ENCODE assay signal across 17 cellular contexts in genomic region chr7:114715907-114716306, GRCh38.
A peak's percentile ranks its signal among the peaks of the same experiment; 100 is the strongest.
DNase-seq lines count a peak whose midpoint lies in the region; ATAC-seq and TF ChIP-seq lines count a peak whose summit lies in the region.
"Had no signal": no experiment of that assay in that cellular context is flagged by ENCODE, and none has a peak within 500 bp of the region (broad histone marks: within the 10 kb centered on the region; RNA-seq: fewer than 3 reads in every experiment).

No MANE protein-coding gene starts in this region.

- DNase-seq in activated CD4-positive, alpha-beta T cell treated with anti-CD3 and anti-CD28 coated beads for 48 hours = peak; percentile 4
- DNase-seq in activated CD4-positive, alpha-beta T cell treated with anti-CD3 and anti-CD28 coated beads for 1 hour = no peak
- DNase-seq in RPMI7951 (ENCODE audit: low read depth) = peak; percentile 36
- DNase-seq in fibroblast of the aortic adventitia (ENCODE audit: low read depth) = peak; percentile 30
- no peak for DNase-seq in left colon
- DNase-seq in naive thymus-derived CD8-positive, alpha-beta T cell = no peak
- DNase-seq: activated CD4-positive, alpha-beta T cell treated with anti-CD3 and anti-CD28 coated beads, Interleukin-2, amount 50 U/mL, for 1 hour; activated gamma-delta T cell treated with Interleukin-2 at 50 U/mL for 16 hours; CD8-positive, alpha-beta memory T cell; effector memory CD4-positive, alpha-beta T cell; NCI-H1092 treated with DMSO at 0.1 percent for 48 hours; pancreas had no signal

- POLR2A ChIA-PET in naive thymus-derived CD8-positive, alpha-beta T cell (lab: Charles Lee) = no interaction called here

- TF ChIP-seq CTCF in fibroblast of the aortic adventitia (IDR thresholded peaks at IDR 0.05; ENCODE audit: insufficient read depth, low read length) = no peak

- H3K36me3 Mint-ChIP-seq in naive thymus-derived CD8-positive, alpha-beta T cell = no peaks in the 10 kb centered on the region
- H3K36me3 Mint-ChIP-seq: CD8-positive, alpha-beta memory T cell had no signal

- ATAC-seq in HG02588 (IDR thresholded peaks at IDR 0.05; ENCODE audit: unreplicated experiment) (peak; percentile 59), left colon (no peak), HG03097 (IDR thresholded peaks at IDR 0.05; ENCODE audit: low FRiP score, unreplicated experiment) (no peak)
- ATAC-seq in naive thymus-derived CD8-positive, alpha-beta T cell = no peak
- ATAC-seq: Panc1, pancreas had no signal

- H3K27ac Mint-ChIP-seq in naive thymus-derived CD8-positive, alpha-beta T cell = no peak overlapping the region
- H3K27ac Mint-ChIP-seq: CD8-positive, alpha-beta memory T cell had no signal

- peaks cover 0 to 3% (median 0%) of the 10 kb centered on the region in 9 donors for H3K9me3 Mint-ChIP-seq in naive thymus-derived CD8-positive, alpha-beta T cell
- H3K9me3 Mint-ChIP-seq: CD8-positive, alpha-beta memory T cell had no signal

- intact Hi-C loops in left colon (cut with DNase I, micrococcal nuclease) = no loop called here

- no peak overlapping the region for H3K4me3 ChIP-seq in fibroblast of the aortic adventitia (ENCODE audit: low read depth, low read length)
- H3K4me3 ChIP-seq: cardiac muscle cell, pancreas, suprapubic skin had no signal

- no peak overlapping the region for H3K4me3 Mint-ChIP-seq in naive thymus-derived CD8-positive, alpha-beta T cell
- H3K4me3 Mint-ChIP-seq: CD8-positive, alpha-beta memory T cell had no signal

- H3K27me3 Mint-ChIP-seq in naive thymus-derived CD8-positive, alpha-beta T cell = peaks cover 2 to 8% (median 3%) of the 10 kb centered on the region in 5 donors

- no peaks in the 10 kb centered on the region for H3K4me1 Mint-ChIP-seq in naive thymus-derived CD8-positive, alpha-beta T cell
- H3K4me1 Mint-ChIP-seq: CD8-positive, alpha-beta memory T cell had no signal

Comparison
In these comparisons a context has a peak if more than half of its experiments do, and no peak if none do; other contexts are left out.
1. DNase-seq: peak in activated CD4-positive, alpha-beta T cell treated with anti-CD3 and anti-CD28 coated beads for 48 hours (single experiment), RPMI7951 (single experiment) and fibroblast of the aortic adventitia (single experiment); none in activated CD4-positive, alpha-beta T cell treated with anti-CD3 and anti-CD28 coated beads for 1 hour (single experiment), left colon (0 of 2) and naive thymus-derived CD8-positive, alpha-beta T cell (0 of 10).